ENCODE assay signal across 21 cellular contexts in genomic region chr6:22681761-22682160, GRCh38.
DNase-seq lines count a peak whose midpoint lies in the region; ATAC-seq, FAIRE-seq and TF ChIP-seq lines count a peak whose summit lies in the region.
"Had no signal": no experiment of that assay in that cellular context is flagged by ENCODE, and none has a peak within 500 bp of the region (broad histone marks: within the 10 kb centered on the region; RNA-seq: fewer than 3 reads in every experiment).

No MANE protein-coding gene starts in this region.

- DNase-seq in DMS79 treated with DMSO at 0.1 percent for 48 hours (lab: John Stamatoyannopoulos, UW) (peak; percentile 17), DMS79 (lab: John Stamatoyannopoulos, UW) (no peak), GM12892 (ENCODE audit: insufficient read length) (no peak), NCI-H69 (lab: John Stamatoyannopoulos, UW) (peak; percentile 32), fibroblast of peridontal ligament (ENCODE audit: extremely low read depth) (peak; percentile 68)
- DNase-seq: ACHN; CD4-positive, alpha-beta memory T cell; EL; GF-D8; GOT3; Kasumi-1; NCI-H1417 treated with DMSO at 0.1 percent for 48 hours; NCI-H187 treated with DMSO at 0.1 percent for 48 hours; NCI-H446; OCI-M1 had no signal

- no peak for TF ChIP-seq POLR2A in GM12892 (IDR thresholded peaks at IDR 0.05; ENCODE audit: low read depth, low read length)

- ATAC-seq in HG03135 (IDR thresholded peaks at IDR 0.05; ENCODE audit: unreplicated experiment) = no peak
- no peak for ATAC-seq in HG02588 (IDR thresholded peaks at IDR 0.05; ENCODE audit: unreplicated experiment)
- ATAC-seq in HG02642 (IDR thresholded peaks at IDR 0.05; ENCODE audit: poor library complexity, unreplicated experiment) = no peak
- ATAC-seq: Right ventricle myocardium inferior had no signal

- peak; percentile 65 for FAIRE-seq in GM12892 (lab: Jason Lieb, UNC)
- FAIRE-seq: GM19239, RCC 7860 had no signal

Comparison
In these comparisons a context has a peak if more than half of its experiments do, and no peak if none do; other contexts are left out.
1. DNase-seq: peak in DMS79 treated with DMSO at 0.1 percent for 48 hours (single experiment), NCI-H69 (single experiment) and fibroblast of peridontal ligament (single experiment); none in DMS79 (single experiment) and GM12892 (single experiment).